ENCODE assay signal across 8 cellular contexts in genomic region chr1:148254611-148255429, GRCh38.
DNase-seq lines count a peak whose midpoint lies in the region; ATAC-seq, FAIRE-seq and TF ChIP-seq lines count a peak whose summit lies in the region.
"Not testable (repeated sequence)": the region's sequence is repeated elsewhere in the genome, so short reads cannot be mapped to it uniquely, and the experiment has no call there.

No MANE protein-coding gene starts in this region.

- not testable (repeated sequence) for H3K9me3 Mint-ChIP-seq in naive thymus-derived CD8-positive, alpha-beta T cell

- TF ChIP-seq CTCF in HFF-Myc (IDR thresholded peaks at IDR 0.05; ENCODE audit: low read depth, low read length, missing control alignments) (peak; percentile 58), GM12878 (IDR thresholded peaks at IDR 0.05 in 2 of 3, conservative IDR thresholded peaks at IDR 0.05 in 1 of 3; ENCODE audit: control insufficient read depth in 2 of 3, extremely low read depth in 1 of 3, insufficient read depth in 1 of 3, low read depth in 3 of 3, low read length in 3 of 3) (peak; percentile 44 to 64 (median 50)), tibial nerve (IDR thresholded peaks at IDR 0.05) (peak in 4 of 5 experiments; percentile 24 to 41 (median 28))

- H4K20me1 ChIP-seq in GM12878 (ENCODE audit: control insufficient read depth, insufficient read depth), result not testable (repeated sequence)

- not testable (repeated sequence) for TF ChIP-seq EP300 in GM12878 (IDR thresholded peaks at IDR 0.05; ENCODE audit: borderline replicate concordance in 1 of 2, control insufficient read depth in 1 of 2, low read depth in 2 of 2, low read length in 2 of 2); tibial nerve (IDR thresholded peaks at IDR 0.05)

- POLR2A ChIA-PET in GM12878 (lab: Charles Lee), result not testable (repeated sequence)
- POLR2A ChIA-PET in naive thymus-derived CD8-positive, alpha-beta T cell (lab: Charles Lee), result interaction anchor here (0.5 kb wide), 1 partner anchor 80 kb away, joined by 5 read pairs; no protein-coding TSS in a partner anchor

- in situ Hi-C loops in GM12878 (cut with MboI), result not testable (repeated sequence)

- SMC1A ChIA-PET in GM12878 (lab: Charles Lee; ENCODE audit: uncharacterized antibody, unreplicated experiment), result not testable (repeated sequence)

- RAD21 ChIA-PET in GM12878 (lab: Charles Lee; ENCODE audit: unreplicated experiment), result not testable (repeated sequence)

- peak; percentile 60 for TF ChIP-seq RAD21 in GM12878 (IDR thresholded peaks at IDR 0.05; ENCODE audit: insufficient read depth, low read depth, low read length)

- CTCF ChIA-PET in GM12878 (lab: Yijun Ruan, JAX), result not testable (repeated sequence)

- not testable (repeated sequence) for H3K4me3 ChIP-seq in HFF-Myc (replicated peaks; ENCODE audit: low read depth, low read length); GM12878; tibial nerve

- DNase-seq in DMS 273 (lab: John Stamatoyannopoulos, UW; ENCODE audit: unreplicated experiment), result peak; percentile 49
- not testable (repeated sequence) for DNase-seq in HFF-Myc (ENCODE audit: extremely low read depth, low read depth); GM12878 (ENCODE audit: low read depth, low spot score); tibial nerve (ENCODE audit: low spot score in 2 of 2)
- peak; percentile 45 for DNase-seq in NCI-H748 (lab: John Stamatoyannopoulos, UW; ENCODE audit: unreplicated experiment)
- peak; percentile 42 for DNase-seq in activated CD4-positive, alpha-beta T cell treated with anti-CD3 and anti-CD28 coated beads for 48 hours
- DNase-seq in glomerular visceral epithelial cell (ENCODE audit: extremely low spot score), result peak; percentile 18
- DNase-seq in naive thymus-derived CD8-positive, alpha-beta T cell, result peak in 8 of 10 donors; percentile 8 to 65 (median 32)

- not testable (repeated sequence) for H3K27ac ChIP-seq in GM12878 (ENCODE audit: control insufficient read depth, insufficient read depth); tibial nerve

- not testable (repeated sequence) for H3K4me3 Mint-ChIP-seq in naive thymus-derived CD8-positive, alpha-beta T cell

- not testable (repeated sequence) for TF ChIP-seq POLR2A in GM12878 (IDR thresholded peaks at IDR 0.05; ENCODE audit: low read depth, low read length); tibial nerve (IDR thresholded peaks at IDR 0.05)

- not testable (repeated sequence) for H3K9ac ChIP-seq in GM12878 (ENCODE audit: control insufficient read depth, insufficient read depth, low read length)

- intact Hi-C loops in GM12878 (cut with micrococcal nuclease; ENCODE audit: unreplicated experiment), result not testable (repeated sequence)

- FAIRE-seq in GM12878 (lab: Jason Lieb, UNC), result not testable (repeated sequence)

- not testable (repeated sequence) for H3K4me2 ChIP-seq in GM12878 (ENCODE audit: control insufficient read depth, insufficient read depth)

- not testable (repeated sequence) for H3K27me3 ChIP-seq in GM12878 (replicated peaks in 1 of 2; ENCODE audit: control insufficient read depth in 2 of 2, insufficient read depth in 2 of 2, low read length in 1 of 2); tibial nerve

- not testable (repeated sequence) for H3K27me3 Mint-ChIP-seq in naive thymus-derived CD8-positive, alpha-beta T cell

- H3K27ac Mint-ChIP-seq in naive thymus-derived CD8-positive, alpha-beta T cell, result not testable (repeated sequence)

- not testable (repeated sequence) for H3K4me1 ChIP-seq in GM12878 (ENCODE audit: control insufficient read depth, insufficient read depth, low read length); tibial nerve

- H3K79me2 ChIP-seq in GM12878 (ENCODE audit: control insufficient read depth, insufficient read depth, low read length), result not testable (repeated sequence)

- not testable (repeated sequence) for H3K36me3 ChIP-seq in GM12878 (ENCODE audit: control insufficient read depth in 2 of 2, insufficient read depth in 2 of 2, low read length in 1 of 2); tibial nerve

- not testable (repeated sequence) for H2AFZ ChIP-seq in GM12878 (ENCODE audit: control insufficient read depth, low read depth, low read length)

- H3K9me3 ChIP-seq in GM12878 (replicated peaks; ENCODE audit: control insufficient read depth, insufficient read depth, low read length); tibial nerve: not testable (repeated sequence)

- not testable (repeated sequence) for H3K36me3 Mint-ChIP-seq in naive thymus-derived CD8-positive, alpha-beta T cell

- WGBS in GM12878 (ENCODE audit: insufficient coverage, insufficient replicate concordance, low lambda C conversion rate, missing lambda C conversion rate), result 20% methylated on average over 16 of the region's 16 CpGs
- 37 to 44% methylated on average over 16 of the region's 16 CpGs for WGBS in tibial nerve, 2 donors

- ATAC-seq in GM12878, result peak; percentile 73
- ATAC-seq in naive thymus-derived CD8-positive, alpha-beta T cell, result peak; percentile 70 to 81

- not testable (repeated sequence) for H3K4me1 Mint-ChIP-seq in naive thymus-derived CD8-positive, alpha-beta T cell

- BruUV-seq in GM12878 (replicated peaks; lab: Mats Ljungman, UMichigan), result not testable (repeated sequence)

TF ChIP-seq in GM12878, 131 proteins besides CTCF, POLR2A, EP300 and RAD21:
- peak; percentile 44; the same call in 1 of the 2 replicates for TF ChIP-seq SMC3 (IDR thresholded peaks at IDR 0.05; ENCODE audit: borderline replicate concordance, low read length)
